In the genomic region with DNA sequence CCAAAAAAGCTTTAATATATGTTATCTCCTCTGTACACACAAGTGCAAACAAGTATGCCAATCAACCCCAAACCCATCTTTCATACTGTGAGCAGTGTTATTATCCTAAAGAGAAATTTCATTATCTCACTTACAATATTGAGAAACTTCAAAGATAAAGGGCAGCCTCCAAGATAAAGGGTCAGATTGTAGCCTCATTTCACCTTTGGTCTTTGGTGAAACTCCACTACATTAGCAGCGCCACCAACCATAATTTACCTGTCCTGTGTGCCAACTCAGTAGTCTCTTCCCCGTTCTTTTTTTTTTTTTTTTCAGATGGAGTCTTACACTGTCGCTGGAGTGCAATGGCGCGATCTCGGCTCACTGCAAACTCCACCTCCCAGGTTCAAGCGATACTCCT, we compare ENCODE assay signal across 10 cellular contexts. TPM values are rescaled to one million over a fixed set of nuclear protein-coding genes. Genes with fewer than 3 reads are reported as not detected.
"Had no signal": no experiment of that assay in that cellular context is flagged by ENCODE, and none has a peak within 500 bp of the region (broad histone marks: within the 10 kb centered on the region; RNA-seq: fewer than 3 reads in every experiment).

No MANE protein-coding gene starts in this region.

- ATAC-seq: HCT116, K562 had no signal

- H3K27ac Mint-ChIP-seq: HFFc6 had no signal

- H3K4me3 ChIP-seq: GM23248, HAP-1, K562 had no signal

- DNase-seq: GM23248, GOT3, H7, HFFc6, IMR-90 had no signal

- H3K36me3 ChIP-seq: HAP-1 had no signal

- H3K9me3 ChIP-seq: HAP-1 had no signal

- H3K9me3 Mint-ChIP-seq: HFFc6 had no signal

- H3K27ac ChIP-seq: GM23248 had no signal

- H3K9ac ChIP-seq: GM23248 had no signal

- H2AFZ ChIP-seq: GM23248 had no signal

- H3K4me3 Mint-ChIP-seq: HFFc6 had no signal

- H3K4me1 ChIP-seq: HAP-1 had no signal

RNA-seq across cellular contexts. Expression of gene CCDC83, which starts 53.7 kb away (rescaled TPM):
- total RNA-seq: GM23248, H4, H7, HFFc6, HT-29, IMR-90, K562 had no signal
- polyA plus RNA-seq: GM23248, IMR-90, K562 had no signal
